Comparison of ENCODE assay signal across 1 cellular context in the genomic region with DNA sequence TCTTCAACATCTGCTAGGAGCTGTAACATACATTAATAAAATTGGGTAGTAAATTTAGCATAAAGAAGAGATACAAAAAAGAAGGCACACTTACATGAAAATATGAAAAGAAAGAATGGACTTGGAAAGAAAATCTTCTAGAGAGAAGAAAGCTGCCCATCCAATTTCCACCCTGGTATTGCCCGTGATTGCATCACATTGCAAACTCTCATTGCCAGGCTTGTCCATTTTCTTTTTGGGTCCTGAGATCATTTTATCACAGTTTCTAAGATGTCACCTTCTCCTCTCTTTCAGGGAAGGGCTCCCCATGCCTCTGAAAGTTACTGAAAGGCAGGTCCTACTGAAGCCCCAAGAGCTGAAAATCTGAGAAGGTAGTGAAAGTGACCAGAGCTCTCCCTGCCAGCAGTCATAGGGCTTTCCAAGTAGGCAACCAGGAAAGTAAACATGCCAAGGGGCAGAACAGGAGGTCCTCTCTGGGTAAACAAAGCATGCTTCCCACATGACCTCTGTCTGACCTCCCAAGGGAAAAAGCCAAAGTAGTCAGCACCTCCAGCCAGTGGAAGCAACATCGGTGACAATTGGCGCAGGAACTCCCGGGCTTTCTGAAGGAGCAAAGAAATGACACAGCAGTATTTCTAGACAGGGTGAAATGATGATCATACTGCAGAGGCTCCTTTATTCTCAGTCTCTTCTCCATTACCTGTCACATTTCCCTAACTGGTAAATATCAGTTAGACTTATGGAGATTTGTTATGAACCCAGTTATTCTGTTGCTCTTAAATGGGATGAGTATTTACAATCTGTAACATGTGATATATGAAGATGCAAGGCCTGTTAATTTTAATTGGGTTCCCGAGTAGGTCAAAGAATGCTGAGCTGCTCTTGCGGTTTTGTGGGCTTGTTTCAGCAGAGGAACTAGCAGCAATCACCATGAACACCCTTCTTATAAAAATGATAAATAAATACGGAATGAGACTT.
TF ChIP-seq lines count a peak whose summit lies in the region.

No MANE protein-coding gene starts in this region.

TF ChIP-seq in liver, 16 proteins besides CTCF, POLR2A, EP300 and RAD21 (continued from another document):
- TF ChIP-seq, protein P1, sequence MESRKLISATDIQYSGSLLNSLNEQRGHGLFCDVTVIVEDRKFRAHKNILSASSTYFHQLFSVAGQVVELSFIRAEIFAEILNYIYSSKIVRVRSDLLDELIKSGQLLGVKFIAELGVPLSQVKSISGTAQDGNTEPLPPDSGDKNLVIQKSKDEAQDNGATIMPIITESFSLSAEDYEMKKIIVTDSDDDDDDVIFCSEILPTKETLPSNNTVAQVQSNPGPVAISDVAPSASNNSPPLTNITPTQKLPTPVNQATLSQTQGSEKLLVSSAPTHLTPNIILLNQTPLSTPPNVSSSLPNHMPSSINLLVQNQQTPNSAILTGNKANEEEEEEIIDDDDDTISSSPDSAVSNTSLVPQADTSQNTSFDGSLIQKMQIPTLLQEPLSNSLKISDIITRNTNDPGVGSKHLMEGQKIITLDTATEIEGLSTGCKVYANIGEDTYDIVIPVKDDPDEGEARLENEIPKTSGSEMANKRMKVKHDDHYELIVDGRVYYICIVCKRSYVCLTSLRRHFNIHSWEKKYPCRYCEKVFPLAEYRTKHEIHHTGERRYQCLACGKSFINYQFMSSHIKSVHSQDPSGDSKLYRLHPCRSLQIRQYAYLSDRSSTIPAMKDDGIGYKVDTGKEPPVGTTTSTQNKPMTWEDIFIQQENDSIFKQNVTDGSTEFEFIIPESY (IDR thresholded peaks at IDR 0.05): peak; percentile 93
